In genomic region chr14:100181876-100182551, GRCh38 we compare ENCODE assay signal across 8 cellular contexts. TPM values are rescaled to one million over a fixed set of nuclear protein-coding genes. Genes with fewer than 3 reads are reported as not detected.
DNase-seq lines count a peak whose midpoint lies in the region; FAIRE-seq and TF ChIP-seq lines count a peak whose summit lies in the region.
"Not testable (repeated sequence)": the region's sequence is repeated elsewhere in the genome, so short reads cannot be mapped to it uniquely, and the experiment has no call there.
"Had no signal": no experiment of that assay in that cellular context is flagged by ENCODE, and none has a peak within 500 bp of the region (broad histone marks: within the 10 kb centered on the region; RNA-seq: fewer than 3 reads in every experiment).

No MANE protein-coding gene starts in this region.

- H3K23ac ChIP-seq in H1 (ENCODE audit: insufficient read length): peak overlapping the region; percentile 79
- not testable (repeated sequence) for H3K23ac ChIP-seq in neuronal stem cell (ENCODE audit: low read depth, low read length, poor library complexity)

- H3K14ac ChIP-seq in H1 (ENCODE audit: insufficient read length); neuronal stem cell (ENCODE audit: low read length): not testable (repeated sequence)

- H3K27me3 Mint-ChIP-seq in astrocyte (ENCODE audit: low read depth, unreplicated experiment): not testable (repeated sequence)

- H3K4me1 ChIP-seq in astrocyte (ENCODE audit: insufficient read depth, low read length); H1 (replicated peaks in 1 of 4; ENCODE audit: control insufficient read depth in 3 of 4, insufficient read depth in 4 of 4, low read length in 3 of 4); neuronal stem cell (ENCODE audit: control insufficient read depth in 2 of 2, insufficient read depth in 1 of 2, low read depth in 1 of 2, low read length in 2 of 2): not testable (repeated sequence)

- H3K4me1 Mint-ChIP-seq in astrocyte (ENCODE audit: low read depth, unreplicated experiment): not testable (repeated sequence)

- H3K27me3 ChIP-seq in astrocyte (ENCODE audit: insufficient read depth, low read length); H1 (replicated peaks in 1 of 4; ENCODE audit: control insufficient read depth in 3 of 4, extremely low read depth in 1 of 4, insufficient read depth in 3 of 4, low read length in 3 of 4); neuronal stem cell (ENCODE audit: control insufficient read depth in 3 of 3, insufficient read depth in 3 of 3, low read depth in 1 of 3, low read length in 3 of 3): not testable (repeated sequence)

- not testable (repeated sequence) for H4K20me1 ChIP-seq in astrocyte (ENCODE audit: insufficient read depth, low read length); H1 (replicated peaks in 1 of 2; ENCODE audit: control insufficient read depth in 1 of 2, insufficient read depth in 2 of 2, low read length in 2 of 2)

- WGBS in H1 (ENCODE audit: extremely low coverage in 1 of 2, insufficient coverage in 1 of 2, insufficient read length in 1 of 2, insufficient replicate concordance in 2 of 2, low coverage in 1 of 2, low lambda C conversion rate in 2 of 2, missing lambda C conversion rate in 1 of 2), 2 experiments: 85% methylated on average over 3 of the region's 4 CpGs; no CpG with 5 or more reads in 1 of the 2 experiments
- no CpG with 5 or more reads among the region's 4 CpGs for WGBS in neuronal stem cell (ENCODE audit: extremely low coverage in 2 of 2, insufficient read length in 2 of 2, insufficient replicate concordance in 1 of 2), 2 donors

- peak overlapping the region; percentile 47 for H3K27ac Mint-ChIP-seq in astrocyte (ENCODE audit: unreplicated experiment)

- TF ChIP-seq EP300 in H1 (IDR thresholded peaks at IDR 0.05; ENCODE audit: borderline replicate concordance in 1 of 2, low read depth in 2 of 2, low read length in 2 of 2): not testable (repeated sequence)

- not testable (repeated sequence) for H3K4ac ChIP-seq in H1 (replicated peaks; ENCODE audit: insufficient read length, low read depth, low read length); neuronal stem cell (ENCODE audit: low read length)

- H4K8ac ChIP-seq in H1 (ENCODE audit: extremely low read depth, insufficient read depth, low read length); neuronal stem cell (ENCODE audit: low read depth, low read length): not testable (repeated sequence)

- not testable (repeated sequence) for H2AFZ ChIP-seq in astrocyte (ENCODE audit: low read depth, low read length); H1 (ENCODE audit: low read length); neuronal stem cell (ENCODE audit: low read length)

- CTCF ChIA-PET in H1 (lab: Charles Lee; ENCODE audit: partially characterized antibody): not testable (repeated sequence)

- FAIRE-seq in astrocyte (lab: Jason Lieb, UNC); H1 (lab: Jason Lieb, UNC): not testable (repeated sequence)

- H2BK20ac ChIP-seq in H1 (ENCODE audit: low read length): not testable (repeated sequence)

- H4K91ac ChIP-seq in H1 (replicated peaks; ENCODE audit: insufficient read length, low read length); neuronal stem cell (ENCODE audit: low read depth, low read length, poor library complexity): not testable (repeated sequence)

- not testable (repeated sequence) for H4K5ac ChIP-seq in H1 (ENCODE audit: insufficient read length, low read depth, low read length)

- not testable (repeated sequence) for H3K18ac ChIP-seq in H1 (ENCODE audit: extremely low read depth, low read length)
- H3K18ac ChIP-seq in neuronal stem cell (ENCODE audit: low read length): peak overlapping the region; percentile 2

- H3K23me2 ChIP-seq in H1 (ENCODE audit: low read depth, low read length): not testable (repeated sequence)

- not testable (repeated sequence) for H3K79me2 ChIP-seq in astrocyte (ENCODE audit: insufficient read depth, low read length); H1 (ENCODE audit: control insufficient read depth in 1 of 2, insufficient read depth in 2 of 2, low read length in 2 of 2)

- DNase-seq in A172 (ENCODE audit: low spot score) (peak; percentile 8), EL (peak; percentile 29), NCI-H226 (peak; percentile 16), astrocyte (ENCODE audit: low read depth) (peak; percentile 14), kidney tubule cell (ENCODE audit: low spot score) (peak; percentile 65)
- not testable (repeated sequence) for DNase-seq in H1 (ENCODE audit: low read depth in 1 of 2, low spot score in 2 of 2); neuronal stem cell (ENCODE audit: low spot score)

- not testable (repeated sequence) for H3K27ac ChIP-seq in astrocyte (ENCODE audit: low read depth, low read length); H1 (ENCODE audit: low read depth, low read length); neuronal stem cell (replicated peaks; ENCODE audit: low read length)

- not testable (repeated sequence) for H3K9ac ChIP-seq in astrocyte (ENCODE audit: low read length); H1 (replicated peaks in 1 of 4; ENCODE audit: extremely low read depth in 1 of 4, low read depth in 3 of 4, low read length in 3 of 4); neuronal stem cell (ENCODE audit: low read depth, low read length, poor library complexity)

- TF ChIP-seq CTCF in astrocyte (IDR thresholded peaks at IDR 0.05; ENCODE audit: insufficient read depth, low read depth, low read length); H1 (IDR thresholded peaks at IDR 0.05; ENCODE audit: control extremely low read depth in 1 of 3, insufficient read depth in 1 of 3, low read depth in 1 of 3, low read length in 3 of 3): not testable (repeated sequence)

- not testable (repeated sequence) for H3K36me3 Mint-ChIP-seq in astrocyte (ENCODE audit: low read depth, unreplicated experiment)

- not testable (repeated sequence) for H2BK5ac ChIP-seq in H1 (ENCODE audit: low read depth, low read length); neuronal stem cell (ENCODE audit: low read length)

- TF ChIP-seq RAD21 in H1 (IDR thresholded peaks at IDR 0.05 in 1 of 2, conservative IDR thresholded peaks at IDR 0.05 in 1 of 2; ENCODE audit: low read depth in 2 of 2, low read length in 2 of 2): not testable (repeated sequence)

- H3K9me3 Mint-ChIP-seq in astrocyte (ENCODE audit: unreplicated experiment): not testable (repeated sequence)

- not testable (repeated sequence) for H2BK15ac ChIP-seq in H1 (ENCODE audit: low read length); neuronal stem cell (ENCODE audit: low read length)

- H3K36me3 ChIP-seq in astrocyte (ENCODE audit: insufficient read depth, low read length); H1 (ENCODE audit: control insufficient read depth in 2 of 4, insufficient read depth in 4 of 4, low read length in 3 of 4); neuronal stem cell (replicated peaks in 1 of 2; ENCODE audit: control insufficient read depth in 2 of 2, insufficient read depth in 2 of 2, low read length in 2 of 2): not testable (repeated sequence)

- H2BK12ac ChIP-seq in H1 (ENCODE audit: low read depth, low read length); neuronal stem cell (ENCODE audit: low read length): not testable (repeated sequence)

- H3K4me3 ChIP-seq in astrocyte (ENCODE audit: insufficient read depth, low read depth, low read length); H1 (ENCODE audit: extremely low read depth in 1 of 4, insufficient read depth in 2 of 4, low read depth in 3 of 4, low read length in 4 of 4); neuronal stem cell (ENCODE audit: low read length in 2 of 2): not testable (repeated sequence)

- H3K79me1 ChIP-seq in H1 (ENCODE audit: low read depth, low read length); neuronal stem cell (ENCODE audit: low read depth, low read length): not testable (repeated sequence)

- not testable (repeated sequence) for H3K9me3 ChIP-seq in astrocyte (ENCODE audit: insufficient read depth, low read depth, low read length); H1 (ENCODE audit: insufficient read depth in 2 of 2, low read depth in 1 of 2, low read length in 1 of 2); neuronal stem cell (replicated peaks in 1 of 2; ENCODE audit: control insufficient read depth in 2 of 2, insufficient read depth in 1 of 2, low read depth in 1 of 2, low read length in 2 of 2)

- not testable (repeated sequence) for H2BK120ac ChIP-seq in H1 (replicated peaks; ENCODE audit: low read depth, low read length); neuronal stem cell (ENCODE audit: low read depth, low read length)

- not testable (repeated sequence) for TF ChIP-seq POLR2A in H1 (IDR thresholded peaks at IDR 0.05; ENCODE audit: control extremely low read depth in 1 of 2, low read depth in 2 of 2, low read length in 2 of 2)

- H2AK5ac ChIP-seq in H1 (ENCODE audit: low read depth, low read length); neuronal stem cell (ENCODE audit: low read depth, low read length): not testable (repeated sequence)

- H3K4me3 Mint-ChIP-seq in astrocyte (ENCODE audit: unreplicated experiment): not testable (repeated sequence)

- not testable (repeated sequence) for H3K56ac ChIP-seq in H1 (replicated peaks; ENCODE audit: insufficient read length, low read depth, low read length)

- POLR2A ChIA-PET in H1 (lab: Charles Lee; ENCODE audit: partially characterized antibody): not testable (repeated sequence)

- H3K4me2 ChIP-seq in astrocyte (ENCODE audit: low read length); H1 (ENCODE audit: insufficient read depth in 1 of 2, low read depth in 2 of 2, low read length in 2 of 2); neuronal stem cell (ENCODE audit: insufficient read depth, low read length, poor library complexity, severe bottlenecking): not testable (repeated sequence)

RNA-seq across cellular contexts. Expression of gene DEGS2, which starts 22.6 kb away (rescaled TPM):
- not detected in 2 replicates for total RNA-seq in A172 (2014; rRNA removed; shearing (Covaris generic))
- total RNA-seq in astrocyte: 0.07 TPM in 1 of 2 replicates, not detected in the other
- 0.61 and 0.94 TPM in 2 replicates for total RNA-seq in H1 (2021; fragmentation: NEBNext Ultra II Directional; extraction: Animal tissue kit (Norgen Biotek cat#: 25700))
- polyA plus RNA-seq in H1 (2011; rRNA removed): 0.60 and 0.82 TPM in 2 replicates
- polyA plus RNA-seq in H1 (2011; cell fraction: cytosol; rRNA removed): 0.37 TPM
- 1.0 TPM for polyA plus RNA-seq in H1 (2011; cell fraction: nucleus; rRNA removed)
- 0.39 to 1.5 TPM (median 0.71 TPM) in 4 replicates for polyA plus RNA-seq in H1 (2012, experiment 1 of 2)
- polyA plus RNA-seq in H1 (2012, experiment 2 of 2): 1.3 TPM
- 0.61 TPM for polyA plus RNA-seq in H1 (2013, experiment 1 of 2)
- 0.55 TPM for polyA plus RNA-seq in H1 (2013, experiment 2 of 2)
- polyA minus RNA-seq in H1 (2011; rRNA and poly(A)+ RNA removed): 0.07 and 0.19 TPM in 2 replicates
- not detected for polyA minus RNA-seq in H1 (2011; cell fraction: cytosol; rRNA and poly(A)+ RNA removed)
- polyA minus RNA-seq in H1 (2011; cell fraction: nucleus; rRNA and poly(A)+ RNA removed): 1.5 TPM
- polyA plus RNA-seq in neuronal stem cell (2013, experiment 1 of 2): 0.11 TPM
- 0.07 TPM for polyA plus RNA-seq in neuronal stem cell (2013, experiment 2 of 2)
- polyA plus RNA-seq: AG04450 had no signal

RNA-seq across cellular contexts. Expression of gene YY1, which starts 56.9 kb away (rescaled TPM):
- 31.0 and 31.3 TPM in 2 replicates for total RNA-seq in A172 (2014; rRNA removed; shearing (Covaris generic))
- 84.5 and 87.5 TPM in 2 replicates for total RNA-seq in astrocyte
- 106 and 119 TPM in 2 replicates for total RNA-seq in H1 (2021; fragmentation: NEBNext Ultra II Directional; extraction: Animal tissue kit (Norgen Biotek cat#: 25700))
- polyA plus RNA-seq in H1 (2011; rRNA removed): 26.4 and 27.0 TPM in 2 replicates
- polyA plus RNA-seq in H1 (2011; cell fraction: cytosol; rRNA removed): 40.1 TPM
- polyA plus RNA-seq in H1 (2011; cell fraction: nucleus; rRNA removed): 32.3 TPM
- 46.8 to 85.4 TPM (median 55.0 TPM) in 4 replicates for polyA plus RNA-seq in H1 (2012, experiment 1 of 2)
- polyA plus RNA-seq in H1 (2012, experiment 2 of 2): 12.3 TPM
- polyA plus RNA-seq in H1 (2013, experiment 1 of 2): 140 TPM
- polyA plus RNA-seq in H1 (2013, experiment 2 of 2): 143 TPM
- 36.6 and 40.1 TPM in 2 replicates for polyA minus RNA-seq in H1 (2011; rRNA and poly(A)+ RNA removed)
- polyA minus RNA-seq in H1 (2011; cell fraction: cytosol; rRNA and poly(A)+ RNA removed): 36.2 TPM
- polyA minus RNA-seq in H1 (2011; cell fraction: nucleus; rRNA and poly(A)+ RNA removed): 40.7 TPM
- 115 TPM for polyA plus RNA-seq in neuronal stem cell (2013, experiment 1 of 2)
- polyA plus RNA-seq in neuronal stem cell (2013, experiment 2 of 2): 129 TPM
